Comparison of ENCODE assay signal across 27 cellular contexts in genomic region chr3:168159473-168159872, GRCh38.
"Had no signal": no experiment of that assay in that cellular context is flagged by ENCODE, and none has a peak within 500 bp of the region (broad histone marks: within the 10 kb centered on the region; RNA-seq: fewer than 3 reads in every experiment).

No MANE protein-coding gene starts in this region.

- H3K27ac ChIP-seq: heart right ventricle, hepatocyte, left lung, lower lobe of right lung, neural progenitor cell, ovary, right atrium auricular region, skin epidermis, stomach, testis, thyroid gland, transverse colon, upper lobe of right lung had no signal

- H3K4me1 Mint-ChIP-seq: naive thymus-derived CD8-positive, alpha-beta T cell; neural progenitor cell had no signal

- H3K4me1 ChIP-seq: left lung, lower lobe of right lung, neural progenitor cell, right atrium auricular region, testis, thyroid gland, transverse colon, upper lobe of right lung had no signal

- H3K9me3 Mint-ChIP-seq: stimulated activated naive B cell treated with anti-CD40 and anti-IgM and Interleukin-4, amounts not matched to agents 10 μg/mL and 1 μg/mL and 100 μg/mL, for 72 hours had no signal

- H3K9ac ChIP-seq: neural progenitor cell had no signal

- H3K4me3 ChIP-seq: heart right ventricle, hepatocyte, left lung, lower lobe of right lung, neural progenitor cell, ovary, right atrium auricular region, skin epidermis, stomach, testis, thyroid gland, transverse colon, upper lobe of right lung had no signal

- H3K36me3 Mint-ChIP-seq: neural progenitor cell; stimulated activated naive B cell treated with anti-CD40 and anti-IgM and Interleukin-4, amounts not matched to agents 10 μg/mL and 1 μg/mL and 100 μg/mL, for 72 hours had no signal

- H2AFZ ChIP-seq: hepatocyte, neural progenitor cell had no signal

- H3K4me3 Mint-ChIP-seq: naive thymus-derived CD8-positive, alpha-beta T cell; nephron; neural progenitor cell; stimulated activated naive B cell treated with anti-CD40 and anti-IgM and Interleukin-4, amounts not matched to agents 10 μg/mL and 1 μg/mL and 100 μg/mL, for 72 hours had no signal

- H3K9me3 ChIP-seq: heart right ventricle, left lung, lower lobe of right lung, ovary, right atrium auricular region, stomach, testis, thyroid gland, transverse colon, upper lobe of right lung had no signal

- H3K27me3 ChIP-seq: heart right ventricle, hepatocyte, left lung, neural progenitor cell, ovary, right atrium auricular region, stomach, testis, thyroid gland, transverse colon, upper lobe of right lung had no signal

- ATAC-seq: heart right ventricle; left lung; lower lobe of right lung; naive thymus-derived CD8-positive, alpha-beta T cell; sciatic nerve; stimulated activated naive B cell treated with anti-CD40 and anti-IgM and Interleukin-4, amounts not matched to agents 10 μg/mL and 1 μg/mL and 100 μg/mL, for 72 hours; stimulated activated naive CD8-positive, alpha-beta T cell treated with anti-CD3 and anti-CD28 coated beads, Interleukin-15, Interleukin-2, amounts not matched to agents 100 U/mL and 50 U/mL, for 24 hours; upper lobe of right lung had no signal

- DNase-seq: heart right ventricle; islet precursor cell; left lung; lower lobe of right lung; mammary epithelial cell; mesenchymal stem cell; naive thymus-derived CD8-positive, alpha-beta T cell; ovary; stimulated activated CD4-positive, alpha-beta T cell treated with anti-CD3 and anti-CD28 coated beads, Interleukin-12 subunit alpha, Interleukin-12 subunit beta, amount 100 ng/mL, for 4 hours; stimulated activated CD4-positive, alpha-beta T cell treated with anti-CD3 and anti-CD28 coated beads, Interleukin-15, amount 100 ng/mL, for 24 hours; stimulated activated CD4-positive, alpha-beta T cell treated with anti-CD3 and anti-CD28 coated beads, Interleukin-2, amount 100 ng/mL, for 24 hours; stimulated activated CD4-positive, alpha-beta T cell treated with anti-CD3 and anti-CD28 coated beads, Interleukin-4, amount 100 ng/mL, for 1 hour; stimulated activated naive B cell treated with anti-CD40 and anti-IgM and Interleukin-4, amounts not matched to agents 10 μg/mL and 1 μg/mL and 100 μg/mL, for 72 hours; stimulated activated naive CD8-positive, alpha-beta T cell treated with anti-CD3 and anti-CD28 coated beads, Interleukin-15, Interleukin-2, amounts not matched to agents 100 U/mL and 50 U/mL, for 24 hours; stomach; testis; thyroid gland; transverse colon; upper lobe of right lung had no signal

- H3K4me2 ChIP-seq: hepatocyte, neural progenitor cell had no signal

- H3K36me3 ChIP-seq: heart right ventricle, left lung, lower lobe of right lung, neural progenitor cell, ovary, right atrium auricular region, stomach, thyroid gland, transverse colon, upper lobe of right lung had no signal

- H3K27ac Mint-ChIP-seq: naive thymus-derived CD8-positive, alpha-beta T cell; neural progenitor cell; progenitor cell of endocrine pancreas; stimulated activated naive B cell treated with anti-CD40 and anti-IgM and Interleukin-4, amounts not matched to agents 10 μg/mL and 1 μg/mL and 100 μg/mL, for 72 hours had no signal

- H3K79me2 ChIP-seq: hepatocyte had no signal

- FAIRE-seq: urothelium cell line had no signal
